Comparison of ENCODE assay signal across 9 cellular contexts in genomic region chr3:49805367-49805782, GRCh38. TPM values are rescaled to one million over a fixed set of nuclear protein-coding genes. Genes with fewer than 3 reads are reported as not detected.
DNase-seq lines count a peak whose midpoint lies in the region; ATAC-seq and TF ChIP-seq lines count a peak whose summit lies in the region.
"Had no signal": no experiment of that assay in that cellular context is flagged by ENCODE, and none has a peak within 500 bp of the region (broad histone marks: within the 10 kb centered on the region; RNA-seq: fewer than 3 reads in every experiment).

No MANE protein-coding gene starts in this region.

- no peaks in the 10 kb centered on the region for H3K9me3 ChIP-seq in DND-41 (ENCODE audit: insufficient read depth, low read length, severe bottlenecking)
- H3K9me3 ChIP-seq in mesenchymal stem cell (ENCODE audit: control insufficient read depth, low read length): no peaks in the 10 kb centered on the region
- H3K9me3 ChIP-seq in H9 (ENCODE audit: control insufficient read depth, low read depth, low read length): no peaks in the 10 kb centered on the region

- no peak overlapping the region for H3T11ph ChIP-seq in H9 (ENCODE audit: low read length)

- H4K20me1 ChIP-seq in DND-41 (ENCODE audit: insufficient read depth, low read length) (peaks cover 16% of the 10 kb centered on the region), H9 (ENCODE audit: control insufficient read depth, insufficient read depth, insufficient read length) (no peaks in the 10 kb centered on the region)

- H3K4me1 ChIP-seq in DND-41 (ENCODE audit: insufficient read depth, low read length): peaks cover 57% of the 10 kb centered on the region
- H3K4me1 ChIP-seq in mesenchymal stem cell (ENCODE audit: control insufficient read depth, insufficient read depth, low read depth, low read length): peaks cover 10% of the 10 kb centered on the region
- H3K4me1 ChIP-seq in H9 (ENCODE audit: insufficient read depth, low read length): peaks cover 8% of the 10 kb centered on the region; the same call in 1 of the 2 replicates

- H3K9me3 Mint-ChIP-seq in chondrocyte (ENCODE audit: low read depth) (no peaks in the 10 kb centered on the region), H9 (no peaks in the 10 kb centered on the region)

- no peak overlapping the region for H2BK20ac ChIP-seq in H9 (ENCODE audit: low read depth, low read length, poor library complexity, severe bottlenecking)

- no peaks in the 10 kb centered on the region for H3K79me1 ChIP-seq in mesenchymal stem cell (replicated peaks; ENCODE audit: low read length, poor library complexity, severe bottlenecking)
- H3K79me1 ChIP-seq in H9 (ENCODE audit: insufficient read depth, low read depth, low read length, poor library complexity, severe bottlenecking): no peaks in the 10 kb centered on the region

- H2AFZ ChIP-seq in DND-41 (ENCODE audit: low read depth, low read length) (no peak overlapping the region), mesenchymal stem cell (ENCODE audit: low read depth, low read length) (no peak overlapping the region), H9 (ENCODE audit: low read length) (no peak overlapping the region)

- H2BK120ac ChIP-seq in mesenchymal stem cell (ENCODE audit: low read depth, low read length) (peak overlapping the region; percentile 99), H9 (ENCODE audit: low read depth, low read length, poor library complexity, severe bottlenecking) (no peak overlapping the region)

- H2BK12ac ChIP-seq in mesenchymal stem cell (ENCODE audit: low read length in 2 of 2): peak overlapping the region; percentile 71 to 99
- H2BK12ac ChIP-seq in H9 (ENCODE audit: insufficient read length, low read depth, low read length): no peak overlapping the region

- no peak overlapping the region for H4K5ac ChIP-seq in H9 (ENCODE audit: insufficient read length, low read depth, low read length)

- H3K23me2 ChIP-seq in H9 (ENCODE audit: insufficient read length, low read depth, low read length, poor library complexity, severe bottlenecking): peaks cover 14% of the 10 kb centered on the region

- peak overlapping the region; percentile 33 for H3K4me2 ChIP-seq in DND-41 (ENCODE audit: insufficient read depth, low read length)
- H3K4me2 ChIP-seq in mesenchymal stem cell (ENCODE audit: low read length, poor library complexity, severe bottlenecking): no peak overlapping the region
- H3K4me2 ChIP-seq in H9 (ENCODE audit: insufficient read depth, insufficient read length, low read length): no peak overlapping the region

- no peak overlapping the region for H3K56ac ChIP-seq in H9 (ENCODE audit: insufficient read length, low read depth, low read length)

- H3K4me3 ChIP-seq in DND-41 (ENCODE audit: low read depth in 1 of 2, low read length in 2 of 2): no peak overlapping the region
- H3K4me3 ChIP-seq in mesenchymal stem cell (ENCODE audit: insufficient read depth in 1 of 2, low read depth in 1 of 2, low read length in 2 of 2): peak overlapping the region in 1 of 2 experiments; percentile 91

- H4K8ac ChIP-seq in mesenchymal stem cell (ENCODE audit: low read length) (peak overlapping the region; percentile 100), H9 (replicated peaks; ENCODE audit: insufficient read length, low read depth, low read length) (no peak overlapping the region)

- DNase-seq in DND-41: peak; percentile 66
- peak; percentile 56 for DNase-seq in NCI-H2171 (lab: John Stamatoyannopoulos, UW)
- no peak for DNase-seq in chondrocyte (ENCODE audit: low spot score)
- DNase-seq in mesenchymal stem cell: peak; percentile 78
- DNase-seq in ureter (ENCODE audit: low spot score): peak; percentile 75
- DNase-seq in H9: no peak
- DNase-seq in cortex of kidney (lab: John Stamatoyannopoulos, UW): no peak
- DNase-seq in activated naive CD4-positive, alpha-beta T cell treated with anti-CD3 and anti-CD28 coated beads, Interleukin-2, amount 50 U/mL, for 16 hours: no peak

- H3K23ac ChIP-seq in mesenchymal stem cell (ENCODE audit: low read length in 2 of 2) (peak overlapping the region in 1 of 2 experiments; percentile 79), H9 (ENCODE audit: insufficient read length, low read depth, low read length) (no peak overlapping the region)

- WGBS in mesenchymal stem cell: 58% methylated on average over 2 of the region's 3 CpGs
- no CpG with 5 or more reads among the region's 3 CpGs for WGBS in H9 (ENCODE audit: extremely low coverage, insufficient read length, low lambda C conversion rate)

- H3K4me1 Mint-ChIP-seq in chondrocyte (ENCODE audit: low read depth): peaks cover 49% of the 10 kb centered on the region
- peaks cover 31% of the 10 kb centered on the region in 2 experiments for H3K4me1 Mint-ChIP-seq in H9

- H2BK15ac ChIP-seq in mesenchymal stem cell (ENCODE audit: low read depth, poor library complexity, severe bottlenecking): peak overlapping the region; percentile 99
- no peak overlapping the region for H2BK15ac ChIP-seq in H9 (ENCODE audit: low read depth, low read length)

- H3K4me3 Mint-ChIP-seq in chondrocyte (ENCODE audit: unreplicated experiment) (peak overlapping the region; percentile 59), H9 (no peak overlapping the region; a peak in 1 of 5 replicates)

- H3K27ac Mint-ChIP-seq in chondrocyte (ENCODE audit: unreplicated experiment) (peak overlapping the region; percentile 92), H9 (no peak overlapping the region; a peak in 1 of 7 replicates)

- H3K9ac ChIP-seq in DND-41 (ENCODE audit: low read depth, low read length) (0 out of 2 replicates have a peak overlapping the region, but pooled peaks have one; percentile 26), mesenchymal stem cell (ENCODE audit: low read length) (peak overlapping the region; percentile 96), H9 (ENCODE audit: extremely low read depth, insufficient read length, low read length) (no peak overlapping the region)

- H3K14ac ChIP-seq in mesenchymal stem cell (ENCODE audit: low read length in 2 of 2): peak overlapping the region in 1 of 2 experiments; percentile 98
- no peak overlapping the region for H3K14ac ChIP-seq in H9 (ENCODE audit: insufficient read depth, low read length)

- H3K79me2 ChIP-seq in DND-41 (ENCODE audit: insufficient read depth, low read length) (no peaks in the 10 kb centered on the region), H9 (ENCODE audit: insufficient read depth, low read length) (no peaks in the 10 kb centered on the region)

- H3K36me3 Mint-ChIP-seq in chondrocyte (ENCODE audit: low read depth) (peaks cover 3% of the 10 kb centered on the region), H9 (ENCODE audit: insufficient read depth in 1 of 3, low read depth in 3 of 3) (no peaks in the 10 kb centered on the region)

- H3K18ac ChIP-seq in mesenchymal stem cell (ENCODE audit: low read depth in 1 of 2, low read length in 2 of 2): peak overlapping the region; percentile 99
- no peak overlapping the region for H3K18ac ChIP-seq in H9 (ENCODE audit: insufficient read length, low read depth, low read length)

- ATAC-seq in DND-41 (ENCODE audit: insufficient read depth, low read depth): peak; percentile 16; the same call in 2 of the 3 replicates

- H3K27me3 Mint-ChIP-seq in chondrocyte (ENCODE audit: low read depth) (peaks cover 2% of the 10 kb centered on the region), H9 (ENCODE audit: low read depth) (peaks cover 40% of the 10 kb centered on the region)

- H2BK5ac ChIP-seq in mesenchymal stem cell (ENCODE audit: low read depth, low read length, poor library complexity, severe bottlenecking): no peak overlapping the region
- no peak overlapping the region for H2BK5ac ChIP-seq in H9 (ENCODE audit: insufficient read length, low read length)

- TF ChIP-seq CTCF in DND-41 (IDR thresholded peaks at IDR 0.05; ENCODE audit: borderline replicate concordance, extremely low read depth, low read length, poor library complexity, severe bottlenecking): no peak
- no peak for TF ChIP-seq CTCF in chondrocyte (IDR thresholded peaks at IDR 0.05)
- no peak for TF ChIP-seq CTCF in H9 (conservative IDR thresholded peaks at IDR 0.05)

- H2AK5ac ChIP-seq in mesenchymal stem cell (ENCODE audit: low read length, severe bottlenecking) (no peak overlapping the region), H9 (ENCODE audit: insufficient read length, low read length) (no peak overlapping the region)

- H3K27ac ChIP-seq in DND-41 (ENCODE audit: low read length) (peak overlapping the region; percentile 52), mesenchymal stem cell (ENCODE audit: low read length, poor library complexity, severe bottlenecking) (no peak overlapping the region), H9 (ENCODE audit: insufficient read length, low read depth, low read length) (no peak overlapping the region)

- H3K36me3 ChIP-seq in DND-41 (ENCODE audit: insufficient read depth, low read length) (peaks cover 6% of the 10 kb centered on the region), mesenchymal stem cell (ENCODE audit: control insufficient read depth in 1 of 2, insufficient read depth in 2 of 2, low read depth in 1 of 2, low read length in 2 of 2) (peaks cover 3 to 28% of the 10 kb centered on the region in 2 experiments)

- peaks cover 21% of the 10 kb centered on the region for H3K27me3 ChIP-seq in DND-41 (ENCODE audit: insufficient read depth, low read length, poor library complexity)
- H3K27me3 ChIP-seq in mesenchymal stem cell (ENCODE audit: control insufficient read depth in 1 of 2, insufficient read depth in 1 of 2, low read length in 2 of 2): peaks cover 0 to 23% of the 10 kb centered on the region in 2 experiments
- H3K27me3 ChIP-seq in H9 (ENCODE audit: insufficient read depth, low read length): no peaks in the 10 kb centered on the region; the same call in 1 of the 2 replicates

- peak overlapping the region; percentile 100 for H3K4ac ChIP-seq in mesenchymal stem cell (ENCODE audit: low read depth in 1 of 2, low read length in 2 of 2)
- no peak overlapping the region for H3K4ac ChIP-seq in H9 (ENCODE audit: low read depth, low read length)

- H4K91ac ChIP-seq in mesenchymal stem cell (ENCODE audit: low read length): peak overlapping the region; percentile 100
- H4K91ac ChIP-seq in H9 (ENCODE audit: insufficient read length, low read depth, low read length): no peak overlapping the region

RNA-seq across cellular contexts. Expression of gene INKA1, which starts 2.3 kb away (rescaled TPM):
- 4.1 to 7.9 TPM (median 7.9 TPM) in 3 replicates for total RNA-seq in chondrocyte
- polyA plus RNA-seq in mesenchymal stem cell (2013, experiment 1 of 2): 12.4 TPM
- polyA plus RNA-seq in mesenchymal stem cell (2013, experiment 2 of 2): 13.4 TPM
- total RNA-seq in ureter: 13.8 TPM
- 1.2 and 1.4 TPM in 2 replicates for total RNA-seq in H9 (2021)
- total RNA-seq: kidney epithelial cell had no signal

RNA-seq across cellular contexts. Expression of gene CDHR4, which starts 5.7 kb away (rescaled TPM):
- not detected in 3 replicates for total RNA-seq in chondrocyte
- polyA plus RNA-seq in mesenchymal stem cell (2013, experiment 1 of 2): 0.61 TPM
- polyA plus RNA-seq in mesenchymal stem cell (2013, experiment 2 of 2): 0.52 TPM
- 0.62 TPM for total RNA-seq in ureter
- total RNA-seq in H9 (2021): not detected in 2 replicates
- total RNA-seq: kidney epithelial cell had no signal

RNA-seq across cellular contexts. Expression of gene UBA7, which starts 8.4 kb away (rescaled TPM):
- total RNA-seq in chondrocyte (25.6 to 45.3 TPM (median 26.3 TPM) in 3 replicates), ureter (162 TPM), H9 (2021) (0.85 and 1.0 TPM in 2 replicates)
- polyA plus RNA-seq in mesenchymal stem cell (2013, experiment 1 of 2): 33.2 TPM
- 32.7 TPM for polyA plus RNA-seq in mesenchymal stem cell (2013, experiment 2 of 2)

RNA-seq across cellular contexts. Expression of gene IP6K1, which starts 19.0 kb away (rescaled TPM):
- total RNA-seq in chondrocyte (38.9 to 44.4 TPM (median 40.1 TPM) in 3 replicates), ureter (32.0 TPM), H9 (2021) (42.0 and 42.2 TPM in 2 replicates)
- polyA plus RNA-seq in mesenchymal stem cell (2013, experiment 1 of 2): 21.9 TPM
- polyA plus RNA-seq in mesenchymal stem cell (2013, experiment 2 of 2): 23.3 TPM

RNA-seq across cellular contexts. Expression of gene TRAIP, which starts 51.0 kb away (rescaled TPM):
- total RNA-seq in chondrocyte (2.3 to 5.9 TPM (median 2.7 TPM) in 3 replicates), ureter (2.0 TPM), H9 (2021) (30.9 and 36.7 TPM in 2 replicates)
- 2.3 TPM for polyA plus RNA-seq in mesenchymal stem cell (2013, experiment 1 of 2)
- 1.8 TPM for polyA plus RNA-seq in mesenchymal stem cell (2013, experiment 2 of 2)

Comparison
In these comparisons a context has a peak if more than half of its experiments do, and no peak if none do; other contexts are left out.
1. DNase-seq: peak in DND-41 (single experiment), NCI-H2171 (single experiment), mesenchymal stem cell (single experiment) and ureter (single experiment); none in chondrocyte (single experiment), H9 (single experiment), cortex of kidney (single experiment) and activated naive CD4-positive, alpha-beta T cell treated with anti-CD3 and anti-CD28 coated beads, Interleukin-2, amount 50 U/mL, for 16 hours (single experiment).
2. RNA of gene UBA7, which starts 8.4 kb away (total RNA-seq): 162 TPM in ureter (single experiment) and 25.6 to 45.3 TPM in chondrocyte; 0.85 to 1.0 TPM in H9; every median in the first group is over 10 times any median in the second.